ENCODE assay signal across 2 cellular contexts in genomic region chr11:27626269-27626937, GRCh38.
TF ChIP-seq lines count a peak whose summit lies in the region.

No MANE protein-coding gene starts in this region.

TF ChIP-seq in GM23338, 12 proteins besides CTCF, POLR2A, EP300 and RAD21 (continued from another document):
- TF ChIP-seq REST (IDR thresholded peaks at IDR 0.05; ENCODE audit: unreplicated experiment): no peak

TF ChIP-seq in GM12878, 131 proteins besides CTCF, POLR2A, EP300 and RAD21 (continued from another document):
- no peak for TF ChIP-seq BCL3 (IDR thresholded peaks at IDR 0.05; ENCODE audit: borderline replicate concordance, insufficient read depth, low read depth, low read length, poor library complexity, severe bottlenecking)
- TF ChIP-seq IRF3 (IDR thresholded peaks at IDR 0.05): no peak
- TF ChIP-seq HDAC2 (IDR thresholded peaks at IDR 0.05): no peak
- TF ChIP-seq MAX (IDR thresholded peaks at IDR 0.05; ENCODE audit: low read depth, low read length): no peak
- no peak for TF ChIP-seq RELA (IDR thresholded peaks at IDR 0.05; ENCODE audit: borderline replicate concordance, partially characterized antibody)
- no peak for TF ChIP-seq REST (IDR thresholded peaks at IDR 0.05; ENCODE audit: low read depth, low read length)
